8 cellular contexts compared by ENCODE assay signal in the genomic region with DNA sequence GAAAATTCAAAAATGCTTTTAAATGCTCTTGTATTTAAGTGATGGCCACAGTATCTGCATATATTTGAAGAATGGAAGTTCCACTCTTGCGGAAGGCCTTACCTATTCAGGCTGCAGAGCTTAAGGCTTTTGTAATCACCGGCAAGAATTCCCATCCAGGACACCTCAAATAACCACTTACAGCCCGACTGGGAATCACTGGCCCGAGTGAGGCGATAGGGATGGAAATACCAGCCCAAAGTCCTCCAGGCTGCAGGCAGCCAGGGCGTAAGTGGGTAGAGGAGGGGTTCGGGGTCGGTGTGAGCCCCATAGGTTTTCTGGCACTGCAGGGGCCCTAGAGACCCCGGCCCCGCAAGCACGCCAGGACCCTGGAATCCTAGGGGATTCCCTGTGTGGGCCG. TPM values are rescaled to one million over a fixed set of nuclear protein-coding genes. Genes with fewer than 3 reads are reported as not detected.
A peak's percentile ranks its signal among the peaks of the same experiment; 100 is the strongest.
DNase-seq lines count a peak whose midpoint lies in the region; ATAC-seq and TF ChIP-seq lines count a peak whose summit lies in the region.

No MANE protein-coding gene starts in this region.

- intact Hi-C loops in Calu3 (cut with micrococcal nuclease; ENCODE audit: unreplicated experiment) (loop anchor here (1.0 kb wide), 1 partner anchor 21 kb away; no protein-coding TSS in a partner anchor), mucosa of descending colon (cut with DNase I, micrococcal nuclease) (no loop called here)

- H3K27ac Mint-ChIP-seq in Calu3 (ENCODE audit: unreplicated experiment) = peak overlapping the region; percentile 98

- no peaks in the 10 kb centered on the region for H3K27me3 Mint-ChIP-seq in Calu3 (ENCODE audit: unreplicated experiment)

- no peak for DNase-seq in Calu3
- no peak for DNase-seq in cardiac fibroblast (ENCODE audit: low read depth in 2 of 2)
- no peak for DNase-seq in mucosa of descending colon
- DNase-seq in amniotic stem cell (lab: John Stamatoyannopoulos, UW) = no peak
- DNase-seq in cerebellum (ENCODE audit: low spot score) = no peak

- no peaks in the 10 kb centered on the region for H3K36me3 ChIP-seq in mucosa of descending colon (ENCODE audit: low read depth)

- no TSS peak for BruUV-seq in Calu3 (replicated peaks; lab: Mats Ljungman, UMichigan)

- TF ChIP-seq CTCF in Calu3 (IDR thresholded peaks at IDR 0.05; ENCODE audit: unreplicated experiment) (no peak), cardiac fibroblast (IDR thresholded peaks at IDR 0.05; ENCODE audit: low read depth, low read length) (no peak), mucosa of descending colon (IDR thresholded peaks at IDR 0.05) (no peak)

- peaks cover 70% of the 10 kb centered on the region for H3K36me3 Mint-ChIP-seq in Calu3 (ENCODE audit: insufficient read depth, unreplicated experiment)

- H3K4me3 ChIP-seq in cardiac fibroblast (replicated peaks in 1 of 2; ENCODE audit: low read depth in 2 of 2, low read length in 2 of 2) (peak overlapping the region; percentile 29 to 47), mucosa of descending colon (no peak overlapping the region)

- ATAC-seq in HG03354 (IDR thresholded peaks at IDR 0.05; ENCODE audit: poor library complexity, severe bottlenecking, unreplicated experiment) (peak; percentile 26), mucosa of descending colon (peak; percentile 6), GM18861 (IDR thresholded peaks at IDR 0.05; ENCODE audit: unreplicated experiment) (no peak), GM21717 (IDR thresholded peaks at IDR 0.05; ENCODE audit: unreplicated experiment) (no peak)

- peak overlapping the region; percentile 81 for H3K4me3 Mint-ChIP-seq in Calu3 (ENCODE audit: low read depth, unreplicated experiment)

- peaks cover 15% of the 10 kb centered on the region for H3K4me1 ChIP-seq in mucosa of descending colon (ENCODE audit: low read depth)

- CTCF ChIA-PET in Calu3 (lab: Charles Lee) = interaction anchor here (0.6 to 2.3 kb wide), 2 partner anchors 51 to 67 kb away, joined by 7 to 15 read pairs; no protein-coding TSS in a partner anchor

- H3K4me1 Mint-ChIP-seq in Calu3 (ENCODE audit: low read depth, unreplicated experiment) = peaks cover 84% of the 10 kb centered on the region

- H3K9me3 Mint-ChIP-seq in Calu3 (ENCODE audit: low read depth, unreplicated experiment) = no peaks in the 10 kb centered on the region

- H3K9me3 ChIP-seq in mucosa of descending colon = no peaks in the 10 kb centered on the region

RNA-seq across cellular contexts. Expression of a gene that starts 9.5 kb away (rescaled TPM):
- 113 and 131 TPM in 2 replicates for total RNA-seq in Calu3 (2022)
- total RNA-seq in mucosa of descending colon = 1 to 10 TPM; 3.6 to 5.1 (median 4.8) TPM
- total RNA-seq in cerebellum = 7.9 TPM

Comparison
In these comparisons a context has a peak if more than half of its experiments do, and no peak if none do; other contexts are left out.
1. ATAC-seq: peak in HG03354 (single experiment) and mucosa of descending colon (single experiment); none in GM18861 (single experiment) and GM21717 (single experiment).
2. RNA of a gene that starts 9.5 kb away (total RNA-seq): 113 to 131 TPM in Calu3; 7.9 TPM in cerebellum (single experiment) and 3.6 to 5.1 TPM in mucosa of descending colon; every median in the first group is over 10 times any median in the second.